8 cellular contexts compared by ENCODE assay signal in genomic region chr17:7687908-7688807, GRCh38. TPM values are rescaled to one million over a fixed set of nuclear protein-coding genes. Genes with fewer than 3 reads are reported as not detected.
DNase-seq lines count a peak whose midpoint lies in the region; ATAC-seq and TF ChIP-seq lines count a peak whose summit lies in the region.

Gene WRAP53, plus strand, starts transcription at chr17:7688477. Its CDS starts 172 bp downstream, at chr17:7688649.

- H3K36me3 ChIP-seq in PC-9 (ENCODE audit: low read depth): peaks cover 14% of the 10 kb centered on the region
- no peaks in the 10 kb centered on the region for H3K36me3 ChIP-seq in mucosa of rectum (ENCODE audit: control insufficient read depth in 2 of 2, insufficient read depth in 2 of 2, low read length in 2 of 2)

- no peaks in the 10 kb centered on the region for H3K9me3 ChIP-seq in PC-9 (ENCODE audit: insufficient read depth, low read depth)
- no peaks in the 10 kb centered on the region for H3K9me3 ChIP-seq in mucosa of rectum (ENCODE audit: control insufficient read depth in 2 of 2, low read length in 2 of 2)

- H3K27ac ChIP-seq in PC-9 (peak within 1 kb of the TSS; percentile 96), mucosa of rectum (ENCODE audit: low read depth in 2 of 2, low read length in 2 of 2) (peak within 1 kb of the TSS; percentile 97 to 98)

- ATAC-seq in GM21619 (IDR thresholded peaks at IDR 0.05; ENCODE audit: unreplicated experiment): peak; percentile 64

- intact Hi-C loops in PC-9 (cut with micrococcal nuclease; ENCODE audit: unreplicated experiment): loop anchor here (1.0 to 5.0 kb wide), 12 partner anchors 29 to 641 kb away; partner anchors contain the start of genes CLDN7, DNAH2, SHBG and SLC2A4

- TF ChIP-seq CTCF in PC-9 (conservative IDR thresholded peaks at IDR 0.05) (peak; percentile 90), epithelial cell of proximal tubule (conservative IDR thresholded peaks at IDR 0.05; ENCODE audit: low read depth, low read length) (peak; percentile 95)

- in situ Hi-C loops in KBM-7 (cut with MboI; ENCODE audit: low pct_unique_long_range_greater_than_20kb, low sequenced_read_pairs): no loop called here

- H3K4me3 ChIP-seq in PC-9 (peak within 1 kb of the TSS; percentile 99), epithelial cell of proximal tubule (ENCODE audit: low read depth, low read length) (peak within 1 kb of the TSS; percentile 93), mucosa of rectum (ENCODE audit: low read length in 2 of 2) (peak within 1 kb of the TSS; percentile 98 to 100)

- H3K4me1 ChIP-seq in PC-9 (replicated peaks; ENCODE audit: insufficient read depth) (peaks cover 10% of the 10 kb centered on the region), mucosa of rectum (ENCODE audit: control insufficient read depth in 2 of 2, insufficient read depth in 2 of 2, low read length in 2 of 2) (peaks cover 28 to 34% of the 10 kb centered on the region in 2 donors)

- H3K79me2 ChIP-seq in PC-9 (ENCODE audit: low read depth): peaks cover 58% of the 10 kb centered on the region

- BruUV-seq in PC-9 (replicated peaks; lab: Mats Ljungman, UMichigan): no TSS peak

- H3K27me3 ChIP-seq in PC-9 (ENCODE audit: insufficient read depth, low read depth): no peaks in the 10 kb centered on the region
- H3K27me3 ChIP-seq in mucosa of rectum (ENCODE audit: control insufficient read depth in 2 of 2, insufficient read depth in 2 of 2, low read length in 2 of 2): no peaks in the 10 kb centered on the region

- peak within 1 kb of the TSS; percentile 98 for H3K4me2 ChIP-seq in PC-9

- H3K9ac ChIP-seq in mucosa of rectum (ENCODE audit: low read depth in 1 of 2, low read length in 2 of 2): peak within 1 kb of the TSS; percentile 95 to 99

- POLR2A ChIA-PET in PC-9 (lab: Charles Lee; ENCODE audit: unreplicated experiment): interaction anchor here (0.5 to 2.3 kb wide), 16 partner anchors 38 to 1995 kb away, joined by 3 to 19 read pairs (median 6); partner anchors contain the start of genes CD68, MPDU1, NEURL4 and SAT2

- no peaks in the 10 kb centered on the region for H3K9me2 ChIP-seq in PC-9 (ENCODE audit: insufficient read depth)

- H2AFZ ChIP-seq in PC-9: peak within 1 kb of the TSS; percentile 86

- CTCF ChIA-PET in PC-9 (lab: Charles Lee): interaction anchor here (0.5 to 1.9 kb wide), 16 partner anchors 25 to 445 kb away, joined by 3 to 12 read pairs (median 4); partner anchors contain the start of genes CD68, FXR2, MPDU1 and SAT2

- DNase-seq in DMS79 (lab: John Stamatoyannopoulos, UW): peak; percentile 97
- DNase-seq in KBM-7: peak; percentile 100
- peak; percentile 93 to 99 for DNase-seq in PC-9
- peak; percentile 96 for DNase-seq in activated T-cell treated with anti-CD3 and anti-CD28 coated beads, Interleukin-2, amount 50 U/mL, for 1 hour
- DNase-seq in epithelial cell of proximal tubule (ENCODE audit: low read depth): peak; percentile 91
- DNase-seq in stimulated activated CD8-positive, alpha-beta memory T cell treated with anti-CD3 and anti-CD28 coated beads, Interleukin-4, amount 100 ng/mL, for 48 hours: peak; percentile 98

- H4K20me1 ChIP-seq in PC-9 (ENCODE audit: insufficient read depth): peaks cover 20% of the 10 kb centered on the region

- peaks cover 33% of the 10 kb centered on the region for H3F3A ChIP-seq in PC-9 (ENCODE audit: insufficient read depth, low read depth)

RNA-seq across cellular contexts. Expression of gene WRAP53, which starts in this region (rescaled TPM):
- total RNA-seq in PC-9 (2021) (31.9 and 37.2 TPM in 2 replicates), epithelial cell of proximal tubule (14.9 and 41.6 TPM in 2 replicates)

Comparison
In these comparisons a context has a peak if more than half of its experiments do, and no peak if none do; other contexts are left out.
1. Peak in every context shown above with its lines: DNase-seq, ATAC-seq, H3K4me3 ChIP-seq and H3K27ac ChIP-seq.